1 cellular context compared by ENCODE assay signal in the genomic region with DNA sequence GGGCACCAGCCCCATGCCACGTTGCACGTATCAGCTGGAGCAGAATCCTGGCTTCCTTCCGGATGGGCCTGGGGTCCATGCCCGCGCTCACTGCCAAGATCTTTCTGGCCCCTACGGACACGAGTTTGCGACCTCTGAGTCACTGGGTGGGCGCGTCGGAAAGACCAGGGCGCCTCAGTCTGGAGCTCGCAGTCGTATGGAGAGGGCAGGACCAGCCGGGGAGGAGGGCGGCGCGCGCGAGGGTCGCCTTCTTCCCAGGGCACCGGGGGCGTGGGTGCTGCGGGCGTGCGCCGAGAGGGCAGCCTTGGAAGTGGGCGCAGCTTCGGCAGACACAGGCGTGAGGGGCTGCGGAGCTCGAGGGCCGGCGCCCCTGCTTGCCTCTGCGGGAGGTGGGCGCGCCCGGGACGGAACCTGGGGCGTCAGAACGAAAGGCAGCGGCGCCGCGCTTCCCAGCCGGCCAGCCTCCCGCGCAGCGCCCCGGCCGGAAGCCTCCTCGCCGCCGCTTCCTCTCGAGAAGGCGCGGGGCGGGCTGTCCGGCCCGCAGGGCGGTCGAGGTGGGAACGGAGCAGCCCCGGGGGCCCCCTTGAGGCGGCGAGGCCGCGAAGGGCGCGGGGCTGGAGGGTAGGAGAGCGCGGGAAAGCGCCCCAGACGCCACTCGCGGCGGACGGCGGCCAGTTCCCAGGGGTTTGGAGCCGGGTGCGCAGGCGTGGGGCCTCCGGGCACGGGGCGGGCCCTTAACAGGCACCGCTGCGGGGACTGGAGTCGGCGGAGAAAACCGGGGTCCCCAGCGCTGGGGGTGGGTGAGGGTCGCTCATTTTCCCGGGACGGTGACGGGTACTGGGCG.
TF ChIP-seq lines count a peak whose summit lies in the region.

A gene (plus strand): TSS at position 490 of the 844 bp plus-strand sequence. CDS start 459 bp downstream, outside the sequence.

TF ChIP-seq in GM12878, 131 proteins besides CTCF, POLR2A, EP300 and RAD21 (continued from another document):
- TF ChIP-seq SRF (IDR thresholded peaks at IDR 0.05; ENCODE audit: low read depth in 2 of 2, low read length in 2 of 2) (peak; percentile 27 to 83; a peak in 3 of 4 replicates), RB1 (IDR thresholded peaks at IDR 0.05; ENCODE audit: borderline replicate concordance) (peak; percentile 96), PAX5 (IDR thresholded peaks at IDR 0.05; ENCODE audit: borderline replicate concordance, low read depth, low read length) (no peak), RUNX3 (IDR thresholded peaks at IDR 0.05; ENCODE audit: low read length) (peak; percentile 39; the same call in 1 of the 2 replicates), SMARCA5 (IDR thresholded peaks at IDR 0.05) (peak; percentile 89), HDGF (IDR thresholded peaks at IDR 0.05) (peak; percentile 36; the same call in 1 of the 2 replicates), MEF2A (IDR thresholded peaks at IDR 0.05; ENCODE audit: insufficient read depth, low read depth, low read length) (no peak), CBX5 (IDR thresholded peaks at IDR 0.05; ENCODE audit: low read depth) (no peak), SP1 (IDR thresholded peaks at IDR 0.05; ENCODE audit: low read depth, low read length) (peak; percentile 42), GABPA (IDR thresholded peaks at IDR 0.05; ENCODE audit: low read depth) (peak; percentile 88), ZNF217 (IDR thresholded peaks at IDR 0.05) (no peak), BACH1 (IDR thresholded peaks at IDR 0.05; ENCODE audit: borderline replicate concordance) (peak; percentile 85), BHLHE40 (IDR thresholded peaks at IDR 0.05; ENCODE audit: borderline replicate concordance in 1 of 2, low read depth in 2 of 2, low read length in 1 of 2) (peak in 1 of 2 experiments; percentile 51; a peak in 2 of 4 replicates), LARP7 (IDR thresholded peaks at IDR 0.05) (peak; percentile 92), POLR2AphosphoS5 (IDR thresholded peaks at IDR 0.05; ENCODE audit: low read length) (peak; percentile 58; the same call in 1 of the 2 replicates), ZSCAN29 (IDR thresholded peaks at IDR 0.05) (peak; percentile 67; the same call in 1 of the 2 replicates), TCF3 (IDR thresholded peaks at IDR 0.05; ENCODE audit: borderline replicate concordance, insufficient read depth, low read depth, low read length) (peak; percentile 72; the same call in 1 of the 2 replicates), ZNF274 (IDR thresholded peaks at IDR 0.05; ENCODE audit: insufficient read depth, insufficient read length) (no peak), GATAD2B (conservative IDR thresholded peaks at IDR 0.05; ENCODE audit: low read depth) (peak; percentile 77), ZNF207 (IDR thresholded peaks at IDR 0.05; ENCODE audit: borderline replicate concordance) (peak; percentile 50; the same call in 1 of the 2 replicates), ZNF24 (IDR thresholded peaks at IDR 0.05) (peak; percentile 53; the same call in 1 of the 2 replicates), EGR1 (IDR thresholded peaks at IDR 0.05; ENCODE audit: borderline replicate concordance in 1 of 2, low read depth in 2 of 2, low read length in 2 of 2) (peak in 1 of 2 experiments; percentile 69; a peak in 1 of 3 replicates)
- TF ChIP-seq, protein P1, sequence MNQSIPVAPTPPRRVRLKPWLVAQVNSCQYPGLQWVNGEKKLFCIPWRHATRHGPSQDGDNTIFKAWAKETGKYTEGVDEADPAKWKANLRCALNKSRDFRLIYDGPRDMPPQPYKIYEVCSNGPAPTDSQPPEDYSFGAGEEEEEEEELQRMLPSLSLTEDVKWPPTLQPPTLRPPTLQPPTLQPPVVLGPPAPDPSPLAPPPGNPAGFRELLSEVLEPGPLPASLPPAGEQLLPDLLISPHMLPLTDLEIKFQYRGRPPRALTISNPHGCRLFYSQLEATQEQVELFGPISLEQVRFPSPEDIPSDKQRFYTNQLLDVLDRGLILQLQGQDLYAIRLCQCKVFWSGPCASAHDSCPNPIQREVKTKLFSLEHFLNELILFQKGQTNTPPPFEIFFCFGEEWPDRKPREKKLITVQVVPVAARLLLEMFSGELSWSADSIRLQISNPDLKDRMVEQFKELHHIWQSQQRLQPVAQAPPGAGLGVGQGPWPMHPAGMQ (IDR thresholded peaks at IDR 0.05; ENCODE audit: borderline replicate concordance) = no peak
- TF ChIP-seq, protein P2, sequence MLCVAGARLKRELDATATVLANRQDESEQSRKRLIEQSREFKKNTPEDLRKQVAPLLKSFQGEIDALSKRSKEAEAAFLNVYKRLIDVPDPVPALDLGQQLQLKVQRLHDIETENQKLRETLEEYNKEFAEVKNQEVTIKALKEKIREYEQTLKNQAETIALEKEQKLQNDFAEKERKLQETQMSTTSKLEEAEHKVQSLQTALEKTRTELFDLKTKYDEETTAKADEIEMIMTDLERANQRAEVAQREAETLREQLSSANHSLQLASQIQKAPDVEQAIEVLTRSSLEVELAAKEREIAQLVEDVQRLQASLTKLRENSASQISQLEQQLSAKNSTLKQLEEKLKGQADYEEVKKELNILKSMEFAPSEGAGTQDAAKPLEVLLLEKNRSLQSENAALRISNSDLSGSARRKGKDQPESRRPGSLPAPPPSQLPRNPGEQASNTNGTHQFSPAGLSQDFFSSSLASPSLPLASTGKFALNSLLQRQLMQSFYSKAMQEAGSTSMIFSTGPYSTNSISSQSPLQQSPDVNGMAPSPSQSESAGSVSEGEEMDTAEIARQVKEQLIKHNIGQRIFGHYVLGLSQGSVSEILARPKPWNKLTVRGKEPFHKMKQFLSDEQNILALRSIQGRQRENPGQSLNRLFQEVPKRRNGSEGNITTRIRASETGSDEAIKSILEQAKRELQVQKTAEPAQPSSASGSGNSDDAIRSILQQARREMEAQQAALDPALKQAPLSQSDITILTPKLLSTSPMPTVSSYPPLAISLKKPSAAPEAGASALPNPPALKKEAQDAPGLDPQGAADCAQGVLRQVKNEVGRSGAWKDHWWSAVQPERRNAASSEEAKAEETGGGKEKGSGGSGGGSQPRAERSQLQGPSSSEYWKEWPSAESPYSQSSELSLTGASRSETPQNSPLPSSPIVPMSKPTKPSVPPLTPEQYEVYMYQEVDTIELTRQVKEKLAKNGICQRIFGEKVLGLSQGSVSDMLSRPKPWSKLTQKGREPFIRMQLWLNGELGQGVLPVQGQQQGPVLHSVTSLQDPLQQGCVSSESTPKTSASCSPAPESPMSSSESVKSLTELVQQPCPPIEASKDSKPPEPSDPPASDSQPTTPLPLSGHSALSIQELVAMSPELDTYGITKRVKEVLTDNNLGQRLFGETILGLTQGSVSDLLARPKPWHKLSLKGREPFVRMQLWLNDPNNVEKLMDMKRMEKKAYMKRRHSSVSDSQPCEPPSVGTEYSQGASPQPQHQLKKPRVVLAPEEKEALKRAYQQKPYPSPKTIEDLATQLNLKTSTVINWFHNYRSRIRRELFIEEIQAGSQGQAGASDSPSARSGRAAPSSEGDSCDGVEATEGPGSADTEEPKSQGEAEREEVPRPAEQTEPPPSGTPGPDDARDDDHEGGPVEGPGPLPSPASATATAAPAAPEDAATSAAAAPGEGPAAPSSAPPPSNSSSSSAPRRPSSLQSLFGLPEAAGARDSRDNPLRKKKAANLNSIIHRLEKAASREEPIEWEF (IDR thresholded peaks at IDR 0.05; ENCODE audit: insufficient replicate concordance, low read depth, low read length) = no peak
